In genomic region chr10:100998991-100999741, GRCh38 we compare ENCODE assay signal across 8 cellular contexts. TPM values are rescaled to one million over a fixed set of nuclear protein-coding genes. Genes with fewer than 3 reads are reported as not detected.
DNase-seq lines count a peak whose midpoint lies in the region; ATAC-seq and TF ChIP-seq lines count a peak whose summit lies in the region.

No MANE protein-coding gene starts in this region.

- H3K36me3 Mint-ChIP-seq in Caco-2 (ENCODE audit: insufficient read depth, unreplicated experiment) (peaks cover 37% of the 10 kb centered on the region), osteocyte (ENCODE audit: unreplicated experiment) (peaks cover 10% of the 10 kb centered on the region)
- H3K36me3 Mint-ChIP-seq in activated naive CD4-positive, alpha-beta T cell treated with anti-CD3 and anti-CD28 coated beads, Interleukin-2, amount 50 U/mL, for 24 hours, result peaks cover 3% of the 10 kb centered on the region

- H3K4me3 ChIP-seq in Caco-2 (ENCODE audit: low read depth, low read length) (peak overlapping the region; percentile 94), thyroid gland (replicated peaks in 1 of 3) (peak overlapping the region; percentile 18 to 81 (median 62))

- H3K9me3 Mint-ChIP-seq in Caco-2 (ENCODE audit: unreplicated experiment) (no peaks in the 10 kb centered on the region), osteocyte (ENCODE audit: unreplicated experiment) (no peaks in the 10 kb centered on the region)
- no peaks in the 10 kb centered on the region for H3K9me3 Mint-ChIP-seq in activated naive CD4-positive, alpha-beta T cell treated with anti-CD3 and anti-CD28 coated beads, Interleukin-2, amount 50 U/mL, for 24 hours

- intact Hi-C loops in Caco-2 (cut with micrococcal nuclease; ENCODE audit: unreplicated experiment) (loop anchor here (2.0 kb wide), 1 partner anchor 68 kb away; no protein-coding TSS in a partner anchor), head of caudate nucleus (cut with DNase I) (loop anchor here (5.0 kb wide), 1 partner anchor 87 kb away; the partner anchor contains the start of gene SLF2), thyroid gland (cut with DNase I) (no loop called here)

- H3K27me3 Mint-ChIP-seq in Caco-2 (ENCODE audit: insufficient read depth, unreplicated experiment), result no peaks in the 10 kb centered on the region
- H3K27me3 Mint-ChIP-seq in activated naive CD4-positive, alpha-beta T cell treated with anti-CD3 and anti-CD28 coated beads, Interleukin-2, amount 50 U/mL, for 24 hours, result no peaks in the 10 kb centered on the region
- H3K27me3 Mint-ChIP-seq in osteocyte (ENCODE audit: unreplicated experiment), result no peaks in the 10 kb centered on the region

- H3K4me1 ChIP-seq in Caco-2 (peaks cover 18% of the 10 kb centered on the region), thyroid gland (peaks cover 29 to 39% of the 10 kb centered on the region in 2 donors)

- H3K9me3 ChIP-seq in Caco-2 (no peaks in the 10 kb centered on the region), thyroid gland (no peaks in the 10 kb centered on the region)

- peak; percentile 47 for ATAC-seq in GM19438 (IDR thresholded peaks at IDR 0.05; ENCODE audit: low read depth, unreplicated experiment)

- peak; percentile 79 to 89 for DNase-seq in Caco-2
- peak in 56 of 76 experiments; percentile 11 to 79 (median 48) for DNase-seq in HUDEP-2 (lab: John Stamatoyannopoulos, UW; ENCODE audit: unreplicated experiment in 76 of 76)
- DNase-seq in SK-MEL-5 (ENCODE audit: low read depth, low spot score), result peak; percentile 56
- peak; percentile 52 to 93 (median 87) for DNase-seq in head of caudate nucleus
- peak; percentile 95 for DNase-seq in osteocyte (ENCODE audit: extremely low spot score, unreplicated experiment)
- peak; percentile 79 to 82 for DNase-seq in thyroid gland

- peak; percentile 85 to 95 for TF ChIP-seq POLR2A in thyroid gland (IDR thresholded peaks at IDR 0.05)

- peaks cover 14% of the 10 kb centered on the region for H3K4me1 Mint-ChIP-seq in Caco-2 (ENCODE audit: low read depth, unreplicated experiment)
- peaks cover 25% of the 10 kb centered on the region for H3K4me1 Mint-ChIP-seq in activated naive CD4-positive, alpha-beta T cell treated with anti-CD3 and anti-CD28 coated beads, Interleukin-2, amount 50 U/mL, for 24 hours
- peaks cover 32% of the 10 kb centered on the region for H3K4me1 Mint-ChIP-seq in osteocyte (ENCODE audit: unreplicated experiment)

- BruUV-seq in Caco-2 (replicated peaks; lab: Mats Ljungman, UMichigan), result TSS peak; percentile 71

- peaks cover 1% of the 10 kb centered on the region for H3K36me3 ChIP-seq in Caco-2 (ENCODE audit: control insufficient read depth, insufficient read depth, low read length)
- H3K36me3 ChIP-seq in thyroid gland, result peaks cover 9 to 10% of the 10 kb centered on the region in 2 donors

- H3K27ac ChIP-seq in thyroid gland, result peak overlapping the region; percentile 99 to 100 (median 99)

- H3K4me3 Mint-ChIP-seq in Caco-2 (ENCODE audit: unreplicated experiment) (peak overlapping the region; percentile 81), osteocyte (ENCODE audit: unreplicated experiment) (peak overlapping the region; percentile 82)
- peak overlapping the region; percentile 92 for H3K4me3 Mint-ChIP-seq in activated naive CD4-positive, alpha-beta T cell treated with anti-CD3 and anti-CD28 coated beads, Interleukin-2, amount 50 U/mL, for 24 hours

- POLR2A ChIA-PET in Caco-2 (lab: Charles Lee), result interaction anchor here (0.5 to 1.0 kb wide), 4 partner anchors 18 to 1715 kb away, joined by 3 to 5 read pairs (median 3); partner anchors contain the start of gene ARL3

- TF ChIP-seq CTCF in Caco-2 (IDR thresholded peaks at IDR 0.05; ENCODE audit: insufficient read depth in 1 of 2, low read depth in 1 of 2, low read length in 1 of 2, severe bottlenecking in 1 of 2, unreplicated experiment in 1 of 2) (peak; percentile 81 to 97), osteocyte (IDR thresholded peaks at IDR 0.05) (peak; percentile 97), thyroid gland (IDR thresholded peaks at IDR 0.05) (peak; percentile 77 to 96 (median 94))

- in situ Hi-C loops in SK-MEL-5 (cut with HindIII; ENCODE audit: low pct_unique_long_range_greater_than_20kb, low sequenced_read_pairs), result no loop called here

- 1 to 5% methylated on average over 6 to 11 of the region's 83 CpGs for WGBS in thyroid gland, 2 donors

- H3K27me3 ChIP-seq in Caco-2 (replicated peaks; ENCODE audit: control insufficient read depth, insufficient read depth, low read length) (no peaks in the 10 kb centered on the region), thyroid gland (no peaks in the 10 kb centered on the region)

- CTCF ChIA-PET in Caco-2 (lab: Charles Lee), result interaction anchor here (0.7 to 7.1 kb wide), 7 partner anchors 12 to 68 kb away, joined by 3 to 58 read pairs (median 9); partner anchors contain the start of genes PDZD7 and SFXN3

- H3K27ac Mint-ChIP-seq in Caco-2 (ENCODE audit: unreplicated experiment) (peak overlapping the region; percentile 74), osteocyte (ENCODE audit: unreplicated experiment) (peak overlapping the region; percentile 99)
- peak overlapping the region; percentile 96 for H3K27ac Mint-ChIP-seq in activated naive CD4-positive, alpha-beta T cell treated with anti-CD3 and anti-CD28 coated beads, Interleukin-2, amount 50 U/mL, for 24 hours

RNA-seq across cellular contexts. Expression of gene LZTS2, which starts 0.4 kb away (rescaled TPM):
- 53.3 and 54.8 TPM in 2 replicates for total RNA-seq in Caco-2 (2022)
- total RNA-seq in SK-MEL-5 (2014; rRNA removed; shearing (Covaris generic)), result 37.1 and 41.0 TPM in 2 replicates
- 54.4 and 60.9 TPM in 2 replicates for polyA plus RNA-seq in SK-MEL-5 (2015; cell fraction: cytosol; rRNA removed)
- 89.4 and 107 TPM in 2 replicates for polyA plus RNA-seq in SK-MEL-5 (2015; cell fraction: nucleus; rRNA removed)
- 69.9 and 72.1 TPM in 2 replicates for total RNA-seq in osteocyte
- total RNA-seq in thyroid gland, result 100 to 1,000 TPM in 1 of 4 donors, 10 to 100 TPM in 3; 75.4 to 107 (median 88.1) TPM

RNA-seq across cellular contexts. Expression of gene TWNK, which starts 11.8 kb away (rescaled TPM):
- 26.2 and 29.8 TPM in 2 replicates for total RNA-seq in Caco-2 (2022)
- 14.7 and 14.8 TPM in 2 replicates for total RNA-seq in SK-MEL-5 (2014; rRNA removed; shearing (Covaris generic))
- polyA plus RNA-seq in SK-MEL-5 (2015; cell fraction: cytosol; rRNA removed), result 25.0 and 30.5 TPM in 2 replicates
- 17.7 and 26.1 TPM in 2 replicates for polyA plus RNA-seq in SK-MEL-5 (2015; cell fraction: nucleus; rRNA removed)
- 7.1 and 7.7 TPM in 2 replicates for total RNA-seq in osteocyte
- 1 to 10 TPM; 5.5 to 7.7 (median 6.8) TPM for total RNA-seq in thyroid gland

RNA-seq across cellular contexts. Expression of gene MRPL43, which starts 11.9 kb away (rescaled TPM):
- total RNA-seq in Caco-2 (2022), result 82.1 and 84.1 TPM in 2 replicates
- 46.3 and 52.9 TPM in 2 replicates for total RNA-seq in SK-MEL-5 (2014; rRNA removed; shearing (Covaris generic))
- polyA plus RNA-seq in SK-MEL-5 (2015; cell fraction: cytosol; rRNA removed), result 58.9 and 63.7 TPM in 2 replicates
- polyA plus RNA-seq in SK-MEL-5 (2015; cell fraction: nucleus; rRNA removed), result 70.1 and 79.9 TPM in 2 replicates
- total RNA-seq in osteocyte, result 70.5 and 81.6 TPM in 2 replicates
- total RNA-seq in thyroid gland, result 100 to 1,000 TPM in 3 of 4 donors, 10 to 100 TPM in 1; 86.1 to 178 (median 145) TPM

RNA-seq across cellular contexts. Expression of gene SEMA4G, which starts 29.9 kb away (rescaled TPM):
- total RNA-seq in Caco-2 (2022) (67.3 and 81.2 TPM in 2 replicates), osteocyte (6.3 and 7.1 TPM in 2 replicates), thyroid gland (10 to 100 TPM in 1 of 4 donors, 1 to 10 TPM in 3; 8.7 to 13.3 (median 9.8) TPM)
- total RNA-seq in SK-MEL-5 (2014; rRNA removed; shearing (Covaris generic)), result 1.3 and 4.7 TPM in 2 replicates
- 8.2 and 10.8 TPM in 2 replicates for polyA plus RNA-seq in SK-MEL-5 (2015; cell fraction: cytosol; rRNA removed)
- polyA plus RNA-seq in SK-MEL-5 (2015; cell fraction: nucleus; rRNA removed), result 11.9 and 17.8 TPM in 2 replicates

RNA-seq across cellular contexts. Expression of gene PDZD7, which starts 31.8 kb away (rescaled TPM):
- 1.4 and 1.5 TPM in 2 replicates for total RNA-seq in Caco-2 (2022)
- 0.74 and 1.5 TPM in 2 replicates for total RNA-seq in SK-MEL-5 (2014; rRNA removed; shearing (Covaris generic))
- polyA plus RNA-seq in SK-MEL-5 (2015; cell fraction: cytosol; rRNA removed), result 0.98 and 1.5 TPM in 2 replicates
- 2.0 and 6.2 TPM in 2 replicates for polyA plus RNA-seq in SK-MEL-5 (2015; cell fraction: nucleus; rRNA removed)
- total RNA-seq in osteocyte, result 1.9 and 2.1 TPM in 2 replicates
- total RNA-seq in thyroid gland, result 1 to 10 TPM in 1 of 4 donors, under 1 TPM in 3; 0.24 to 1.1 (median 0.69) TPM

Comparison
In these comparisons a context has a peak if more than half of its experiments do, and no peak if none do; other contexts are left out.
1. Peak in every context shown above with its lines: DNase-seq, ATAC-seq, H3K4me3 ChIP-seq and H3K27ac ChIP-seq.